In the genomic region with DNA sequence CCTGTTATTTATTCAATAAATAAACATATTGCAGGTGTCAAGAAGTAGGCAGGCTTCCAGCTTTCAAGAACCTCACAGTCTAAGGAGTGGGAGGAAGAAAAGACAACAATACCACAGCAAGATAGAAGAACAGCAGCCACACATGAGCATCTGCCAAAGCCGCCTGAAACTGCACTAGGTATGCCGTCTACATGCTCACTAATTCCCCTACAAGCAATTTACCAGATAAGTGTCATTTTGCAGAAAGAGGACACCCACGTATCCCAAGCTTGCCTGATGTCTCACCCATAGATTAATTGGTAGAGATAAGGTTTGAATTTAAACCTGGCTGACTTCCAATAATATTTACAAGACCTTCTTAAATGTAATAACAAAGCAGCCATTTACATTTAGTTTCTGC, we compare ENCODE assay signal across 18 cellular contexts.
DNase-seq lines count a peak whose midpoint lies in the region; ATAC-seq and TF ChIP-seq lines count a peak whose summit lies in the region.
"Had no signal": no experiment of that assay in that cellular context is flagged by ENCODE, and none has a peak within 500 bp of the region (broad histone marks: within the 10 kb centered on the region; RNA-seq: fewer than 3 reads in every experiment).

No MANE protein-coding gene starts in this region.

- CTCF ChIA-PET in SK-N-SH (lab: Yijun Ruan, JAX) = no interaction called here

- no peak overlapping the region for H2AFZ ChIP-seq in SK-N-SH (ENCODE audit: low read depth)

- H3K4me2 ChIP-seq in SK-N-SH = no peak overlapping the region
- H3K4me2 ChIP-seq: BLaER1 treated with 17β-estradiol and CSF1 and Interleukin-3, amounts not matched to agents 10 nM and 100 nM had no signal

- H3F3A ChIP-seq in SK-N-SH (replicated peaks; ENCODE audit: insufficient read depth) = no peaks in the 10 kb centered on the region

- intact Hi-C loops in head of caudate nucleus (cut with DNase I) = no loop called here

- DNase-seq in SK-N-SH = peak; percentile 10
- DNase-seq in SK-N-DZ (ENCODE audit: low spot score) = peak; percentile 11
- peak in 23 of 42 donors; percentile 1 to 70 (median 20) for DNase-seq in head of caudate nucleus
- no peak for DNase-seq in SKM-1 (lab: John Stamatoyannopoulos, UW; ENCODE audit: unreplicated experiment)
- no peak for DNase-seq in effector memory CD8-positive, alpha-beta T cell
- DNase-seq: 8988T; AML-193; Caco-2; Calu3; CD4-positive, alpha-beta T cell; CD8-positive, alpha-beta T cell; DMS79 treated with DMSO at 0.1 percent for 48 hours; GF-D8 had no signal

- 12% methylated on average over 3 of the region's 3 CpGs for WGBS in SK-N-SH (ENCODE audit: low lambda C conversion rate)

- H3K27ac ChIP-seq in SK-N-SH (ENCODE audit: low read depth in 2 of 2, low read length in 1 of 2) = no peak overlapping the region
- H3K27ac ChIP-seq: BLaER1 treated with 17β-estradiol and CSF1 and Interleukin-3, amounts not matched to agents 10 nM and 100 nM; C4-2B had no signal

- TF ChIP-seq CTCF in SK-N-SH (IDR thresholded peaks at IDR 0.05) = no peak

- TF ChIP-seq RAD21 in SK-N-SH (IDR thresholded peaks at IDR 0.05; ENCODE audit: low read length) = no peak

- no peak overlapping the region for H3K27ac Mint-ChIP-seq in effector memory CD8-positive, alpha-beta T cell
- H3K27ac Mint-ChIP-seq: B cell; CD4-positive, alpha-beta T cell; CD8-positive, alpha-beta T cell had no signal

- H3K9me3 ChIP-seq in SK-N-SH = no peaks in the 10 kb centered on the region
- H3K9me3 ChIP-seq: Caco-2 had no signal

- no peak for TF ChIP-seq EP300 in SK-N-SH (IDR thresholded peaks at IDR 0.05; ENCODE audit: borderline replicate concordance in 1 of 2, low read depth in 1 of 2, low read length in 1 of 2)

- H3K9me2 ChIP-seq in SK-N-SH = no peaks in the 10 kb centered on the region

- peaks cover 0 to 3% of the 10 kb centered on the region in 2 donors for H3K9me3 Mint-ChIP-seq in effector memory CD8-positive, alpha-beta T cell

- H3K79me2 ChIP-seq in SK-N-SH (ENCODE audit: insufficient read depth) = no peaks in the 10 kb centered on the region

- POLR2A ChIA-PET in SK-N-SH (lab: Yijun Ruan, JAX) = no interaction called here

- no peak overlapping the region for H3K4me3 ChIP-seq in SK-N-SH (ENCODE audit: low read depth in 2 of 2, low read length in 1 of 2)
- H3K4me3 ChIP-seq: BLaER1 treated with 17β-estradiol and CSF1 and Interleukin-3, amounts not matched to agents 10 nM and 100 nM had no signal

- no peaks in the 10 kb centered on the region for H3K27me3 ChIP-seq in SK-N-SH (ENCODE audit: insufficient read depth)
- H3K27me3 ChIP-seq: BLaER1 treated with 17β-estradiol and CSF1 and Interleukin-3, amounts not matched to agents 10 nM and 100 nM had no signal

- H4K20me1 ChIP-seq in SK-N-SH (ENCODE audit: insufficient read depth) = no peaks in the 10 kb centered on the region
- H4K20me1 ChIP-seq: BLaER1 treated with 17β-estradiol and CSF1 and Interleukin-3, amounts not matched to agents 10 nM and 100 nM had no signal

- no peaks in the 10 kb centered on the region for H3K36me3 Mint-ChIP-seq in effector memory CD8-positive, alpha-beta T cell (ENCODE audit: insufficient read depth)
- H3K36me3 Mint-ChIP-seq: CD8-positive, alpha-beta T cell had no signal

- H3K9ac ChIP-seq in SK-N-SH = no peak overlapping the region
- H3K9ac ChIP-seq: BLaER1 treated with 17β-estradiol and CSF1 and Interleukin-3, amounts not matched to agents 10 nM and 100 nM had no signal

- no peaks in the 10 kb centered on the region for H3K4me1 Mint-ChIP-seq in effector memory CD8-positive, alpha-beta T cell (ENCODE audit: low read depth in 2 of 2)
- H3K4me1 Mint-ChIP-seq: B cell had no signal

- ATAC-seq in SK-N-SH treated with all-trans-retinoic acid at 6 μM for 48 hours (no peak), GM19351 (IDR thresholded peaks at IDR 0.05; ENCODE audit: unreplicated experiment) (no peak)
- ATAC-seq in effector memory CD8-positive, alpha-beta T cell (replicated peaks) = no peak
- ATAC-seq: CD8-positive, alpha-beta T cell had no signal

- H3K4me3 Mint-ChIP-seq in effector memory CD8-positive, alpha-beta T cell = no peak overlapping the region
- H3K4me3 Mint-ChIP-seq: B cell; CD4-positive, alpha-beta T cell; CD8-positive, alpha-beta T cell had no signal

- no peaks in the 10 kb centered on the region for H3K36me3 ChIP-seq in SK-N-SH (replicated peaks in 1 of 2; ENCODE audit: control insufficient read depth in 1 of 2, insufficient read depth in 2 of 2, low read length in 1 of 2)
- H3K36me3 ChIP-seq: BLaER1 treated with 17β-estradiol and CSF1 and Interleukin-3, amounts not matched to agents 10 nM and 100 nM had no signal

- H3K4me1 ChIP-seq in SK-N-SH (ENCODE audit: control insufficient read depth in 1 of 2, insufficient read depth in 2 of 2, low read depth in 1 of 2, low read length in 1 of 2) = peaks cover 0 to 2% of the 10 kb centered on the region in 2 experiments; a peak in 1 of 4 replicates
- H3K4me1 ChIP-seq: BLaER1 treated with 17β-estradiol and CSF1 and Interleukin-3, amounts not matched to agents 10 nM and 100 nM; Caco-2 had no signal

- no peaks in the 10 kb centered on the region for H3K27me3 Mint-ChIP-seq in effector memory CD8-positive, alpha-beta T cell
- H3K27me3 Mint-ChIP-seq: CD4-positive, alpha-beta T cell had no signal

TF ChIP-seq in SK-N-SH, 30 proteins besides CTCF, POLR2A, EP300 and RAD21:
- no peak for TF ChIP-seq MEF2A (IDR thresholded peaks at IDR 0.05; ENCODE audit: borderline replicate concordance, low read depth)
- 0 out of 2 replicates have a peak, but pooled peaks have one; percentile 15 for TF ChIP-seq GATA2 (CRISPR knock-in tag; IDR thresholded peaks at IDR 0.05)
- no peak for TF ChIP-seq FOXJ3 (CRISPR knock-in tag; IDR thresholded peaks at IDR 0.05)

TF ChIP-seq in SK-N-SH treated with all-trans-retinoic acid at 6 μM for 48 hours, 23 proteins besides CTCF, POLR2A, EP300 and RAD21 (continues in another document):
- TF ChIP-seq TOX (CRISPR knock-in tag; IDR thresholded peaks at IDR 0.05; ENCODE audit: borderline replicate concordance) = no peak
- no peak for TF ChIP-seq RARB (CRISPR knock-in tag; IDR thresholded peaks at IDR 0.05)
- no peak for TF ChIP-seq ZFP30 (CRISPR knock-in tag; IDR thresholded peaks at IDR 0.05)
- no peak for TF ChIP-seq OSR1 (CRISPR knock-in tag; IDR thresholded peaks at IDR 0.05)
- TF ChIP-seq PPARA (CRISPR knock-in tag; IDR thresholded peaks at IDR 0.05; ENCODE audit: borderline replicate concordance) = no peak
- no peak for TF ChIP-seq ARNTL (CRISPR knock-in tag; IDR thresholded peaks at IDR 0.05; ENCODE audit: borderline replicate concordance, low read depth)
- TF ChIP-seq GLIS3 (CRISPR knock-in tag; IDR thresholded peaks at IDR 0.05) = no peak
- TF ChIP-seq, protein P1, sequence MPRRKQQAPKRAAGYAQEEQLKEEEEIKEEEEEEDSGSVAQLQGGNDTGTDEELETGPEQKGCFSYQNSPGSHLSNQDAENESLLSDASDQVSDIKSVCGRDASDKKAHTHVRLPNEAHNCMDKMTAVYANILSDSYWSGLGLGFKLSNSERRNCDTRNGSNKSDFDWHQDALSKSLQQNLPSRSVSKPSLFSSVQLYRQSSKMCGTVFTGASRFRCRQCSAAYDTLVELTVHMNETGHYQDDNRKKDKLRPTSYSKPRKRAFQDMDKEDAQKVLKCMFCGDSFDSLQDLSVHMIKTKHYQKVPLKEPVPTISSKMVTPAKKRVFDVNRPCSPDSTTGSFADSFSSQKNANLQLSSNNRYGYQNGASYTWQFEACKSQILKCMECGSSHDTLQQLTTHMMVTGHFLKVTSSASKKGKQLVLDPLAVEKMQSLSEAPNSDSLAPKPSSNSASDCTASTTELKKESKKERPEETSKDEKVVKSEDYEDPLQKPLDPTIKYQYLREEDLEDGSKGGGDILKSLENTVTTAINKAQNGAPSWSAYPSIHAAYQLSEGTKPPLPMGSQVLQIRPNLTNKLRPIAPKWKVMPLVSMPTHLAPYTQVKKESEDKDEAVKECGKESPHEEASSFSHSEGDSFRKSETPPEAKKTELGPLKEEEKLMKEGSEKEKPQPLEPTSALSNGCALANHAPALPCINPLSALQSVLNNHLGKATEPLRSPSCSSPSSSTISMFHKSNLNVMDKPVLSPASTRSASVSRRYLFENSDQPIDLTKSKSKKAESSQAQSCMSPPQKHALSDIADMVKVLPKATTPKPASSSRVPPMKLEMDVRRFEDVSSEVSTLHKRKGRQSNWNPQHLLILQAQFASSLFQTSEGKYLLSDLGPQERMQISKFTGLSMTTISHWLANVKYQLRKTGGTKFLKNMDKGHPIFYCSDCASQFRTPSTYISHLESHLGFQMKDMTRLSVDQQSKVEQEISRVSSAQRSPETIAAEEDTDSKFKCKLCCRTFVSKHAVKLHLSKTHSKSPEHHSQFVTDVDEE (CRISPR knock-in tag; IDR thresholded peaks at IDR 0.05) = no peak
- TF ChIP-seq ESRRG (CRISPR knock-in tag; IDR thresholded peaks at IDR 0.05) = no peak
- TF ChIP-seq BACH2 (CRISPR knock-in tag; IDR thresholded peaks at IDR 0.05; ENCODE audit: borderline replicate concordance) = no peak
- TF ChIP-seq ZFP3 (CRISPR knock-in tag; IDR thresholded peaks at IDR 0.05) = no peak
- TF ChIP-seq ZNF8 (CRISPR knock-in tag; IDR thresholded peaks at IDR 0.05) = no peak
- no peak for TF ChIP-seq ZNF565 (CRISPR knock-in tag; conservative IDR thresholded peaks at IDR 0.05; ENCODE audit: low read depth)
- TF ChIP-seq, protein P2, sequence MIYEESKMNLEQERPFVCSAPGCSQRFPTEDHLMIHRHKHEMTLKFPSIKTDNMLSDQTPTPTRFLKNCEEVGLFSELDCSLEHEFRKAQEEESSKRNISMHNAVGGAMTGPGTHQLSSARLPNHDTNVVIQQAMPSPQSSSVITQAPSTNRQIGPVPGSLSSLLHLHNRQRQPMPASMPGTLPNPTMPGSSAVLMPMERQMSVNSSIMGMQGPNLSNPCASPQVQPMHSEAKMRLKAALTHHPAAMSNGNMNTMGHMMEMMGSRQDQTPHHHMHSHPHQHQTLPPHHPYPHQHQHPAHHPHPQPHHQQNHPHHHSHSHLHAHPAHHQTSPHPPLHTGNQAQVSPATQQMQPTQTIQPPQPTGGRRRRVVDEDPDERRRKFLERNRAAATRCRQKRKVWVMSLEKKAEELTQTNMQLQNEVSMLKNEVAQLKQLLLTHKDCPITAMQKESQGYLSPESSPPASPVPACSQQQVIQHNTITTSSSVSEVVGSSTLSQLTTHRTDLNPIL (CRISPR knock-in tag; IDR thresholded peaks at IDR 0.05; ENCODE audit: low read depth) = no peak

Comparison
In these comparisons a context has a peak if more than half of its experiments do, and no peak if none do; other contexts are left out.
1. DNase-seq: peak in SK-N-SH (single experiment), SK-N-DZ (single experiment) and head of caudate nucleus (23 of 42); none in SKM-1 (single experiment) and effector memory CD8-positive, alpha-beta T cell (0 of 3).